Comparison of ENCODE assay signal across 1 cellular context in genomic region chr16:88493879-88494278, GRCh38.
TF ChIP-seq lines count a peak whose summit lies in the region.

No MANE protein-coding gene starts in this region.

TF ChIP-seq in K562, 482 proteins besides CTCF, POLR2A, EP300 and RAD21 (continued from another document):
- TF ChIP-seq E2F8 (IDR thresholded peaks at IDR 0.05; ENCODE audit: low read depth, partially characterized antibody) = no peak
- TF ChIP-seq, protein P1, sequence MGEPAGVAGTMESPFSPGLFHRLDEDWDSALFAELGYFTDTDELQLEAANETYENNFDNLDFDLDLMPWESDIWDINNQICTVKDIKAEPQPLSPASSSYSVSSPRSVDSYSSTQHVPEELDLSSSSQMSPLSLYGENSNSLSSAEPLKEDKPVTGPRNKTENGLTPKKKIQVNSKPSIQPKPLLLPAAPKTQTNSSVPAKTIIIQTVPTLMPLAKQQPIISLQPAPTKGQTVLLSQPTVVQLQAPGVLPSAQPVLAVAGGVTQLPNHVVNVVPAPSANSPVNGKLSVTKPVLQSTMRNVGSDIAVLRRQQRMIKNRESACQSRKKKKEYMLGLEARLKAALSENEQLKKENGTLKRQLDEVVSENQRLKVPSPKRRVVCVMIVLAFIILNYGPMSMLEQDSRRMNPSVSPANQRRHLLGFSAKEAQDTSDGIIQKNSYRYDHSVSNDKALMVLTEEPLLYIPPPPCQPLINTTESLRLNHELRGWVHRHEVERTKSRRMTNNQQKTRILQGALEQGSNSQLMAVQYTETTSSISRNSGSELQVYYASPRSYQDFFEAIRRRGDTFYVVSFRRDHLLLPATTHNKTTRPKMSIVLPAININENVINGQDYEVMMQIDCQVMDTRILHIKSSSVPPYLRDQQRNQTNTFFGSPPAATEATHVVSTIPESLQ (CRISPR knock-in tag; IDR thresholded peaks at IDR 0.05) = 0 out of 2 replicates have a peak, but pooled peaks have one; percentile 32
- TF ChIP-seq ZNF668 (CRISPR knock-in tag; IDR thresholded peaks at IDR 0.05) = no peak
- no peak for TF ChIP-seq PHF20 (IDR thresholded peaks at IDR 0.05; ENCODE audit: partially characterized antibody)
- TF ChIP-seq ZNF830 (CRISPR knock-in tag; IDR thresholded peaks at IDR 0.05) = no peak
- TF ChIP-seq HDAC1 (IDR thresholded peaks at IDR 0.05) = peak in 1 of 2 experiments; percentile 32; a peak in 1 of 4 replicates
- TF ChIP-seq ARID4B (CRISPR knock-in tag; IDR thresholded peaks at IDR 0.05) = peak; percentile 17; the same call in 1 of the 2 replicates
- no peak for TF ChIP-seq ZNF583 (CRISPR knock-in tag; IDR thresholded peaks at IDR 0.05)
- TF ChIP-seq ZBTB8A (IDR thresholded peaks at IDR 0.05; ENCODE audit: partially characterized antibody) = no peak
